In genomic region chr3:40044487-40044886, GRCh38 we compare ENCODE assay signal across 14 cellular contexts.
A peak's percentile ranks its signal among the peaks of the same experiment; 100 is the strongest.
DNase-seq lines count a peak whose midpoint lies in the region; ATAC-seq and TF ChIP-seq lines count a peak whose summit lies in the region.
"Had no signal": no experiment of that assay in that cellular context is flagged by ENCODE, and none has a peak within 500 bp of the region (broad histone marks: within the 10 kb centered on the region; RNA-seq: fewer than 3 reads in every experiment).

No MANE protein-coding gene starts in this region.

- H3K4me3 ChIP-seq in breast epithelium (no peak overlapping the region), foreskin fibroblast (ENCODE audit: low read depth in 1 of 2, low read length in 2 of 2) (peak overlapping the region in 1 of 2 donors; percentile 25), mucosa of descending colon (no peak overlapping the region)
- H3K4me3 ChIP-seq: lower lobe of right lung, tibial artery had no signal

- H3K27ac ChIP-seq in breast epithelium: no peak overlapping the region
- H3K27ac ChIP-seq: lower lobe of right lung, tibial artery had no signal

- TF ChIP-seq POLR2A in breast epithelium (IDR thresholded peaks at IDR 0.05): no peak

- BruUV-seq in MCF 10A (replicated peaks; lab: Mats Ljungman, UMichigan): no TSS peak

- H3K9me3 ChIP-seq in breast epithelium (no peaks in the 10 kb centered on the region), mucosa of descending colon (no peaks in the 10 kb centered on the region)
- H3K9me3 ChIP-seq: lower lobe of right lung, tibial artery had no signal

- no peaks in the 10 kb centered on the region for H3K36me3 ChIP-seq in breast epithelium
- no peaks in the 10 kb centered on the region for H3K36me3 ChIP-seq in mucosa of descending colon (ENCODE audit: low read depth)
- H3K36me3 ChIP-seq: lower lobe of right lung, tibial artery had no signal

- POLR2A ChIA-PET in MCF 10A (lab: Yijun Ruan, JAX): interaction anchor here (0.6 to 3.2 kb wide), 17 partner anchors 11 to 513 kb away, joined by 3 to 19 read pairs (median 3); no protein-coding TSS in a partner anchor
- POLR2A ChIA-PET in activated CD8-positive, alpha-beta T cell treated with anti-CD3 and anti-CD28 coated beads, Interleukin-2, amount 10 ng/mL, durations not matched to agents 7 days and 5 days (lab: Charles Lee): no interaction called here

- no peaks in the 10 kb centered on the region for H3K27me3 Mint-ChIP-seq in MCF 10A (ENCODE audit: insufficient read depth, unreplicated experiment)
- H3K27me3 Mint-ChIP-seq in activated CD8-positive, alpha-beta T cell treated with anti-CD3 and anti-CD28 coated beads, Interleukin-2, amount 10 ng/mL, durations not matched to agents 7 days and 5 days (ENCODE audit: low read depth): no peaks in the 10 kb centered on the region

- H3K9me3 Mint-ChIP-seq in MCF 10A (ENCODE audit: unreplicated experiment): no peaks in the 10 kb centered on the region
- H3K9me3 Mint-ChIP-seq in activated CD8-positive, alpha-beta T cell treated with anti-CD3 and anti-CD28 coated beads, Interleukin-2, amount 10 ng/mL, durations not matched to agents 7 days and 5 days (ENCODE audit: insufficient read depth): no peaks in the 10 kb centered on the region

- no peak for ATAC-seq in mucosa of descending colon
- ATAC-seq in GM18498 (IDR thresholded peaks at IDR 0.05; ENCODE audit: unreplicated experiment): no peak
- ATAC-seq in activated CD8-positive, alpha-beta T cell treated with anti-CD3 and anti-CD28 coated beads, Interleukin-2, amount 10 ng/mL, durations not matched to agents 7 days and 5 days: no peak
- ATAC-seq: lower lobe of right lung had no signal

- intact Hi-C loops in MCF 10A (cut with micrococcal nuclease): no loop called here
- intact Hi-C loops in breast epithelium (cut with DNase I; ENCODE audit: low total_unique reads): no loop called here
- intact Hi-C loops in mucosa of descending colon (cut with DNase I, micrococcal nuclease): no loop called here

- H3K4me1 Mint-ChIP-seq in MCF 10A (ENCODE audit: insufficient read depth, unreplicated experiment): no peaks in the 10 kb centered on the region
- no peaks in the 10 kb centered on the region for H3K4me1 Mint-ChIP-seq in activated CD8-positive, alpha-beta T cell treated with anti-CD3 and anti-CD28 coated beads, Interleukin-2, amount 10 ng/mL, durations not matched to agents 7 days and 5 days (ENCODE audit: low read depth)
- H3K4me1 Mint-ChIP-seq: endodermal cell had no signal

- H3K36me3 Mint-ChIP-seq in MCF 10A (ENCODE audit: insufficient read depth, unreplicated experiment): peaks cover 4% of the 10 kb centered on the region
- H3K36me3 Mint-ChIP-seq in activated CD8-positive, alpha-beta T cell treated with anti-CD3 and anti-CD28 coated beads, Interleukin-2, amount 10 ng/mL, durations not matched to agents 7 days and 5 days (ENCODE audit: low read depth): no peaks in the 10 kb centered on the region

- H3K27me3 ChIP-seq in breast epithelium: no peaks in the 10 kb centered on the region
- H3K27me3 ChIP-seq: tibial artery had no signal

- TF ChIP-seq CTCF in MCF 10A (IDR thresholded peaks at IDR 0.05; ENCODE audit: unreplicated experiment): no peak
- no peak for TF ChIP-seq CTCF in breast epithelium (IDR thresholded peaks at IDR 0.05)
- no peak for TF ChIP-seq CTCF in foreskin fibroblast (IDR thresholded peaks at IDR 0.05; ENCODE audit: low read depth, low read length)
- TF ChIP-seq CTCF in mucosa of descending colon (IDR thresholded peaks at IDR 0.05): no peak

- CTCF ChIA-PET in MCF 10A (lab: Yijun Ruan, JAX): interaction anchor here (0.7 to 2.5 kb wide), 5 partner anchors 12 to 270 kb away, joined by 3 to 8 read pairs (median 4); no protein-coding TSS in a partner anchor
- CTCF ChIA-PET in activated CD8-positive, alpha-beta T cell treated with anti-CD3 and anti-CD28 coated beads, Interleukin-2, amount 10 ng/mL, durations not matched to agents 7 days and 5 days (lab: Charles Lee): no interaction called here

- no peak overlapping the region for H3K27ac Mint-ChIP-seq in MCF 10A (ENCODE audit: low read depth, unreplicated experiment)
- no peak overlapping the region for H3K27ac Mint-ChIP-seq in activated CD8-positive, alpha-beta T cell treated with anti-CD3 and anti-CD28 coated beads, Interleukin-2, amount 10 ng/mL, durations not matched to agents 7 days and 5 days
- H3K27ac Mint-ChIP-seq: endodermal cell had no signal

- DNase-seq in MCF 10A (ENCODE audit: unreplicated experiment) (peak; percentile 96), breast epithelium (ENCODE audit: low spot score in 2 of 2) (no peak), amniotic stem cell (lab: John Stamatoyannopoulos, UW) (peak; percentile 68), foreskin fibroblast (peak; percentile 94 to 96), mucosa of descending colon (no peak)
- no peak for DNase-seq in activated CD4-positive, CD25-positive, alpha-beta regulatory T cell (lab: John Stamatoyannopoulos, UW)
- DNase-seq in activated CD8-positive, alpha-beta T cell treated with anti-CD3 and anti-CD28 coated beads, Interleukin-2, amount 10 ng/mL, durations not matched to agents 7 days and 5 days: no peak
- DNase-seq: activated T-cell treated with anti-CD3 and anti-CD28 coated beads, Interleukin-2, amount 50 U/mL, for 48 hours; endodermal cell; lower lobe of right lung; NCI-H2107; SW 1271; tibial artery had no signal

- H3K4me3 Mint-ChIP-seq in MCF 10A (ENCODE audit: unreplicated experiment): no peak overlapping the region
- H3K4me3 Mint-ChIP-seq in activated CD8-positive, alpha-beta T cell treated with anti-CD3 and anti-CD28 coated beads, Interleukin-2, amount 10 ng/mL, durations not matched to agents 7 days and 5 days: no peak overlapping the region
- H3K4me3 Mint-ChIP-seq: endodermal cell had no signal

- no peaks in the 10 kb centered on the region for H3K4me1 ChIP-seq in breast epithelium
- H3K4me1 ChIP-seq in mucosa of descending colon (ENCODE audit: low read depth): no peaks in the 10 kb centered on the region
- H3K4me1 ChIP-seq: lower lobe of right lung had no signal

Comparison
In these comparisons a context has a peak if more than half of its experiments do, and no peak if none do; other contexts are left out.
1. DNase-seq: peak in MCF 10A (single experiment), amniotic stem cell (single experiment) and foreskin fibroblast (2 of 2); none in breast epithelium (0 of 2), mucosa of descending colon (0 of 3), activated CD4-positive, CD25-positive, alpha-beta regulatory T cell (0 of 4) and activated CD8-positive, alpha-beta T cell treated with anti-CD3 and anti-CD28 coated beads, Interleukin-2, amount 10 ng/mL, durations not matched to agents 7 days and 5 days (single experiment).